In the genomic region with DNA sequence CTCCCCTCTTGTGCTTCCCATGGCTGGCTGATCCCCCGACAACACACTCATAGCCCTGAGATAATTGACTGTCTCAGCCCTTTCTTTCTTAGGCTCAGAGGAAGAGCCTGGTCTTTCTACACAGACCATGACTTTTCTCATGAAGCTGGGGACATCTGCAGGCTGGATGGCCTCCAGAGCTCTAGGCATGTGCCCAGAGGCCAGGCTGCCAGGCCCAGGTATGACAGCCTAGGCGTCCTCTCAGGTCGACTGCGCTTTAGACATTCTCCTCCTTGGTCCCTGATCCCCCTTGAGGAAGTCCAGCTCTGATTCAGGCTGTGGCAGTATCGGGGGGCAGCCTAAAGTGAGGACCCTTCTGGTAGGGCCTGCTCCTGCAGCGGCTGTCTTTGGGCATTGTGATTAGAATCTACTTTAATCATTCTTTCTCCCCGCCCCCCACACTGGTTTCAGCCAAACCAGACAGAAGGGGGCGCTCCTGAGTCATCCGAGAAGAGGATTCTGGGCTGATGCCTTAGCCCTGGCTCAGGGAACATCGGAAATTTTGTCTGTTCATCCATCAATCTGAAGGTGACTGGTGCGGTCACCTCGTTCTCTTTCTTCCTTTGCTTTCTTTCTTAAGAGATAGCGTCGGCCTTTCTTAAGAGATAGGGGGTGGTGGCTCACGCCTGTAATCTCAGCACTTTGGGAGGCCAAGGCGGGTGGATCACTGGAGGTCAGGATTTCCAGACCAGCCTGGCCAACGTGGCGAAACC, we compare ENCODE assay signal across 8 cellular contexts.
DNase-seq lines count a peak whose midpoint lies in the region; ATAC-seq and TF ChIP-seq lines count a peak whose summit lies in the region.

No MANE protein-coding gene starts in this region.

- no peak overlapping the region for H3K4me3 Mint-ChIP-seq in activated naive CD8-positive, alpha-beta T cell treated with anti-CD3 and anti-CD28 coated beads for 36 hours

- H4K20me1 ChIP-seq in KMS-11 (ENCODE audit: insufficient read depth) = no peaks in the 10 kb centered on the region

- 45 to 61% methylated on average over 18 of the region's 18 CpGs for WGBS in heart right ventricle, 2 donors

- ATAC-seq in SK-N-SH treated with all-trans-retinoic acid at 6 μM for 48 hours = peak; percentile 93
- peak in 7 of 8 donors; percentile 58 to 84 (median 69) for ATAC-seq in heart right ventricle
- no peak for ATAC-seq in GM21447 (IDR thresholded peaks at IDR 0.05; ENCODE audit: unreplicated experiment)
- ATAC-seq in GM19351 (IDR thresholded peaks at IDR 0.05; ENCODE audit: unreplicated experiment) = no peak

- H3K4me1 Mint-ChIP-seq in activated naive CD8-positive, alpha-beta T cell treated with anti-CD3 and anti-CD28 coated beads for 36 hours = no peaks in the 10 kb centered on the region

- no peaks in the 10 kb centered on the region for H3K9me3 Mint-ChIP-seq in activated naive CD8-positive, alpha-beta T cell treated with anti-CD3 and anti-CD28 coated beads for 36 hours

- no peak overlapping the region for H3K4me2 ChIP-seq in KMS-11

- no peaks in the 10 kb centered on the region for H3K9me3 ChIP-seq in heart right ventricle

- no peaks in the 10 kb centered on the region; the same call in 1 of the 2 replicates for H3K27me3 ChIP-seq in KMS-11 (ENCODE audit: insufficient read depth, low read depth)
- peaks cover 0 to 9% (median 0%) of the 10 kb centered on the region in 7 donors for H3K27me3 ChIP-seq in heart right ventricle

- no peaks in the 10 kb centered on the region for H3K36me3 Mint-ChIP-seq in activated naive CD8-positive, alpha-beta T cell treated with anti-CD3 and anti-CD28 coated beads for 36 hours

- H3K4me1 ChIP-seq in KMS-11 (ENCODE audit: low read depth, poor library complexity, severe bottlenecking) (no peaks in the 10 kb centered on the region), heart right ventricle (peaks cover 0 to 5% (median 0%) of the 10 kb centered on the region in 9 donors)

- no peak overlapping the region for H3K4me3 ChIP-seq in KMS-11 (IDR thresholded peaks at IDR 0.05; ENCODE audit: insufficient read depth, low read depth, low read length)
- no peak overlapping the region for H3K4me3 ChIP-seq in heart right ventricle

- no peak overlapping the region for H3K9ac ChIP-seq in KMS-11

- intact Hi-C loops in heart right ventricle (cut with DNase I) = loop anchor here (2.0 to 10.0 kb wide), 7 partner anchors 93 to 623 kb away; a partner anchor contains a TSS

- no peaks in the 10 kb centered on the region for H3K36me3 ChIP-seq in KMS-11 (ENCODE audit: insufficient read depth)
- no peaks in the 10 kb centered on the region for H3K36me3 ChIP-seq in heart right ventricle

- H2AFZ ChIP-seq in KMS-11 (ENCODE audit: low read depth) = no peak overlapping the region

- H3K27ac ChIP-seq in KMS-11 (no peak overlapping the region), heart right ventricle (no peak overlapping the region)

- DNase-seq in D341Med (ENCODE audit: low spot score) (peak; percentile 78), heart right ventricle (peak; percentile 68 to 74), pulmonary artery endothelial cell (ENCODE audit: low read depth, low spot score) (peak; percentile 24)
- peak; percentile 74 for DNase-seq in activated naive CD8-positive, alpha-beta T cell treated with anti-CD3 and anti-CD28 coated beads for 36 hours

- no peak overlapping the region for H3K27ac Mint-ChIP-seq in activated naive CD8-positive, alpha-beta T cell treated with anti-CD3 and anti-CD28 coated beads for 36 hours

- H3K79me2 ChIP-seq in KMS-11 (ENCODE audit: insufficient read depth, low read depth) = no peaks in the 10 kb centered on the region

- peaks cover 95% of the 10 kb centered on the region for H3K27me3 Mint-ChIP-seq in activated naive CD8-positive, alpha-beta T cell treated with anti-CD3 and anti-CD28 coated beads for 36 hours

- TF ChIP-seq CTCF in KMS-11 (conservative IDR thresholded peaks at IDR 0.05; ENCODE audit: low read depth, low read length) (peak; percentile 90), heart right ventricle (IDR thresholded peaks at IDR 0.05) (peak; percentile 67 to 89 (median 78))

TF ChIP-seq in SK-N-SH treated with all-trans-retinoic acid at 6 μM for 48 hours, 23 proteins besides CTCF, POLR2A, EP300 and RAD21:
- TF ChIP-seq TCF4 (CRISPR knock-in tag; IDR thresholded peaks at IDR 0.05; ENCODE audit: borderline replicate concordance) (no peak), ZFP30 (CRISPR knock-in tag; IDR thresholded peaks at IDR 0.05) (no peak), ZFP3 (CRISPR knock-in tag; IDR thresholded peaks at IDR 0.05) (no peak), ZC3H10 (CRISPR knock-in tag; IDR thresholded peaks at IDR 0.05) (no peak), TOX (CRISPR knock-in tag; IDR thresholded peaks at IDR 0.05; ENCODE audit: borderline replicate concordance) (no peak), PPARA (CRISPR knock-in tag; IDR thresholded peaks at IDR 0.05; ENCODE audit: borderline replicate concordance) (no peak), BACH2 (CRISPR knock-in tag; IDR thresholded peaks at IDR 0.05; ENCODE audit: borderline replicate concordance) (no peak), ZNF565 (CRISPR knock-in tag; conservative IDR thresholded peaks at IDR 0.05; ENCODE audit: low read depth) (no peak), ZNF8 (CRISPR knock-in tag; IDR thresholded peaks at IDR 0.05) (no peak), SNAI2 (CRISPR knock-in tag; IDR thresholded peaks at IDR 0.05) (no peak), ZNF70 (CRISPR knock-in tag; IDR thresholded peaks at IDR 0.05) (no peak), ISL1 (CRISPR knock-in tag; IDR thresholded peaks at IDR 0.05) (no peak), RARB (CRISPR knock-in tag; IDR thresholded peaks at IDR 0.05) (no peak), GLIS3 (CRISPR knock-in tag; IDR thresholded peaks at IDR 0.05) (no peak)
- TF ChIP-seq, protein P1, sequence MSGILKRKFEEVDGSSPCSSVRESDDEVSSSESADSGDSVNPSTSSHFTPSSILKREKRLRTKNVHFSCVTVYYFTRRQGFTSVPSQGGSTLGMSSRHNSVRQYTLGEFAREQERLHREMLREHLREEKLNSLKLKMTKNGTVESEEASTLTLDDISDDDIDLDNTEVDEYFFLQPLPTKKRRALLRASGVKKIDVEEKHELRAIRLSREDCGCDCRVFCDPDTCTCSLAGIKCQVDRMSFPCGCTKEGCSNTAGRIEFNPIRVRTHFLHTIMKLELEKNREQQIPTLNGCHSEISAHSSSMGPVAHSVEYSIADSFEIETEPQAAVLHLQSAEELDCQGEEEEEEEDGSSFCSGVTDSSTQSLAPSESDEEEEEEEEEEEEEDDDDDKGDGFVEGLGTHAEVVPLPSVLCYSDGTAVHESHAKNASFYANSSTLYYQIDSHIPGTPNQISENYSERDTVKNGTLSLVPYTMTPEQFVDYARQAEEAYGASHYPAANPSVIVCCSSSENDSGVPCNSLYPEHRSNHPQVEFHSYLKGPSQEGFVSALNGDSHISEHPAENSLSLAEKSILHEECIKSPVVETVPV (CRISPR knock-in tag; IDR thresholded peaks at IDR 0.05) = no peak
- TF ChIP-seq, protein P2, sequence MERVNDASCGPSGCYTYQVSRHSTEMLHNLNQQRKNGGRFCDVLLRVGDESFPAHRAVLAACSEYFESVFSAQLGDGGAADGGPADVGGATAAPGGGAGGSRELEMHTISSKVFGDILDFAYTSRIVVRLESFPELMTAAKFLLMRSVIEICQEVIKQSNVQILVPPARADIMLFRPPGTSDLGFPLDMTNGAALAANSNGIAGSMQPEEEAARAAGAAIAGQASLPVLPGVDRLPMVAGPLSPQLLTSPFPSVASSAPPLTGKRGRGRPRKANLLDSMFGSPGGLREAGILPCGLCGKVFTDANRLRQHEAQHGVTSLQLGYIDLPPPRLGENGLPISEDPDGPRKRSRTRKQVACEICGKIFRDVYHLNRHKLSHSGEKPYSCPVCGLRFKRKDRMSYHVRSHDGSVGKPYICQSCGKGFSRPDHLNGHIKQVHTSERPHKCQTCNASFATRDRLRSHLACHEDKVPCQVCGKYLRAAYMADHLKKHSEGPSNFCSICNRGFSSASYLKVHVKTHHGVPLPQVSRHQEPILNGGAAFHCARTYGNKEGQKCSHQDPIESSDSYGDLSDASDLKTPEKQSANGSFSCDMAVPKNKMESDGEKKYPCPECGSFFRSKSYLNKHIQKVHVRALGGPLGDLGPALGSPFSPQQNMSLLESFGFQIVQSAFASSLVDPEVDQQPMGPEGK (CRISPR knock-in tag; IDR thresholded peaks at IDR 0.05; ENCODE audit: borderline replicate concordance) = no peak
- TF ChIP-seq, protein P3, sequence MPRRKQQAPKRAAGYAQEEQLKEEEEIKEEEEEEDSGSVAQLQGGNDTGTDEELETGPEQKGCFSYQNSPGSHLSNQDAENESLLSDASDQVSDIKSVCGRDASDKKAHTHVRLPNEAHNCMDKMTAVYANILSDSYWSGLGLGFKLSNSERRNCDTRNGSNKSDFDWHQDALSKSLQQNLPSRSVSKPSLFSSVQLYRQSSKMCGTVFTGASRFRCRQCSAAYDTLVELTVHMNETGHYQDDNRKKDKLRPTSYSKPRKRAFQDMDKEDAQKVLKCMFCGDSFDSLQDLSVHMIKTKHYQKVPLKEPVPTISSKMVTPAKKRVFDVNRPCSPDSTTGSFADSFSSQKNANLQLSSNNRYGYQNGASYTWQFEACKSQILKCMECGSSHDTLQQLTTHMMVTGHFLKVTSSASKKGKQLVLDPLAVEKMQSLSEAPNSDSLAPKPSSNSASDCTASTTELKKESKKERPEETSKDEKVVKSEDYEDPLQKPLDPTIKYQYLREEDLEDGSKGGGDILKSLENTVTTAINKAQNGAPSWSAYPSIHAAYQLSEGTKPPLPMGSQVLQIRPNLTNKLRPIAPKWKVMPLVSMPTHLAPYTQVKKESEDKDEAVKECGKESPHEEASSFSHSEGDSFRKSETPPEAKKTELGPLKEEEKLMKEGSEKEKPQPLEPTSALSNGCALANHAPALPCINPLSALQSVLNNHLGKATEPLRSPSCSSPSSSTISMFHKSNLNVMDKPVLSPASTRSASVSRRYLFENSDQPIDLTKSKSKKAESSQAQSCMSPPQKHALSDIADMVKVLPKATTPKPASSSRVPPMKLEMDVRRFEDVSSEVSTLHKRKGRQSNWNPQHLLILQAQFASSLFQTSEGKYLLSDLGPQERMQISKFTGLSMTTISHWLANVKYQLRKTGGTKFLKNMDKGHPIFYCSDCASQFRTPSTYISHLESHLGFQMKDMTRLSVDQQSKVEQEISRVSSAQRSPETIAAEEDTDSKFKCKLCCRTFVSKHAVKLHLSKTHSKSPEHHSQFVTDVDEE (CRISPR knock-in tag; IDR thresholded peaks at IDR 0.05) = no peak
TF ChIP-seq in SK-N-SH treated with all-trans-retinoic acid at 6 μM for 48 hours: peak in this region for 0.

Comparison
In these comparisons a context has a peak if more than half of its experiments do, and no peak if none do; other contexts are left out.
1. DNase-seq: peak in every context shown above with its lines; median percentile 78 in D341Med; 74 in activated naive CD8-positive, alpha-beta T cell treated with anti-CD3 and anti-CD28 coated beads for 36 hours; 71 in heart right ventricle; 24 in pulmonary artery endothelial cell.
2. ATAC-seq: peak in SK-N-SH treated with all-trans-retinoic acid at 6 μM for 48 hours (single experiment) and heart right ventricle (7 of 8); none in GM21447 (single experiment) and GM19351 (single experiment).